ENCODE assay signal across 17 cellular contexts in genomic region chr13:73081256-73081915, GRCh38. TPM values are rescaled to one million over a fixed set of nuclear protein-coding genes. Genes with fewer than 3 reads are reported as not detected.
DNase-seq lines count a peak whose midpoint lies in the region; ATAC-seq, FAIRE-seq and TF ChIP-seq lines count a peak whose summit lies in the region.
"Had no signal": no experiment of that assay in that cellular context is flagged by ENCODE, and none has a peak within 500 bp of the region (broad histone marks: within the 10 kb centered on the region; RNA-seq: fewer than 3 reads in every experiment).

No MANE protein-coding gene starts in this region.

- H3K27me3 ChIP-seq in mammary epithelial cell (ENCODE audit: insufficient read depth, low read length) = no peaks in the 10 kb centered on the region
- H3K27me3 ChIP-seq in pancreas = no peaks in the 10 kb centered on the region
- no peaks in the 10 kb centered on the region for H3K27me3 ChIP-seq in colonic mucosa
- H3K27me3 ChIP-seq: BE2C had no signal

- BruUV-seq in Calu3 (replicated peaks; lab: Mats Ljungman, UMichigan) (no TSS peak), mammary epithelial cell (replicated peaks; lab: Mats Ljungman, UMichigan) (no TSS peak)

- H3K4me1 Mint-ChIP-seq in Calu3 (ENCODE audit: low read depth, unreplicated experiment) = peaks cover 8% of the 10 kb centered on the region
- no peaks in the 10 kb centered on the region for H3K4me1 Mint-ChIP-seq in activated CD4-positive, alpha-beta memory T cell treated with anti-CD3 and anti-CD28 coated beads, Interleukin-2, amount 10 ng/mL, durations not matched to agents 7 days and 5 days

- H3K36me3 Mint-ChIP-seq in Calu3 (ENCODE audit: insufficient read depth, unreplicated experiment) = peaks cover 37% of the 10 kb centered on the region
- H3K36me3 Mint-ChIP-seq in activated CD4-positive, alpha-beta memory T cell treated with anti-CD3 and anti-CD28 coated beads, Interleukin-2, amount 10 ng/mL, durations not matched to agents 7 days and 5 days (ENCODE audit: low read depth) = no peaks in the 10 kb centered on the region

- H3K4me3 Mint-ChIP-seq in Calu3 (ENCODE audit: low read depth, unreplicated experiment) = no peak overlapping the region
- no peak overlapping the region for H3K4me3 Mint-ChIP-seq in activated CD4-positive, alpha-beta memory T cell treated with anti-CD3 and anti-CD28 coated beads, Interleukin-2, amount 10 ng/mL, durations not matched to agents 7 days and 5 days
- H3K4me3 Mint-ChIP-seq: CD4-positive, alpha-beta T cell had no signal

- no peak for TF ChIP-seq CTCF in Calu3 (IDR thresholded peaks at IDR 0.05; ENCODE audit: unreplicated experiment)
- no peak for TF ChIP-seq CTCF in mammary epithelial cell (conservative IDR thresholded peaks at IDR 0.05 in 1 of 2, IDR thresholded peaks at IDR 0.05 in 1 of 2; ENCODE audit: extremely low read depth in 1 of 2, insufficient read depth in 1 of 2, low read depth in 1 of 2, low read length in 2 of 2)
- no peak for TF ChIP-seq CTCF in pancreas (IDR thresholded peaks at IDR 0.05)
- no peak for TF ChIP-seq CTCF in colonic mucosa (IDR thresholded peaks at IDR 0.05)

- DNase-seq in Calu3 (no peak), mammary epithelial cell (peak; percentile 45), islet precursor cell (peak; percentile 60), pancreas (no peak), cerebellar cortex (ENCODE audit: low spot score) (no peak), NCI-H510A (lab: John Stamatoyannopoulos, UW) (no peak), colonic mucosa (no peak)
- no peak for DNase-seq in activated CD4-positive, alpha-beta memory T cell treated with anti-CD3 and anti-CD28 coated beads, Interleukin-2, amount 10 ng/mL, durations not matched to agents 7 days and 5 days
- DNase-seq: 8988T; BE2C; CD4-positive, alpha-beta T cell; HCEC 1CT; NCI-H1436 treated with DMSO at 0.1 percent for 48 hours; NCI-H2029 treated with DMSO at 0.1 percent for 48 hours; NCI-H82 had no signal

- H3K9ac ChIP-seq in mammary epithelial cell (ENCODE audit: insufficient read depth, low read length) (no peak overlapping the region), colonic mucosa (ENCODE audit: low read depth in 2 of 2, low read length in 2 of 2) (no peak overlapping the region)

- no peaks in the 10 kb centered on the region for H3K9me3 Mint-ChIP-seq in Calu3 (ENCODE audit: low read depth, unreplicated experiment)
- peaks cover 2% of the 10 kb centered on the region for H3K9me3 Mint-ChIP-seq in activated CD4-positive, alpha-beta memory T cell treated with anti-CD3 and anti-CD28 coated beads, Interleukin-2, amount 10 ng/mL, durations not matched to agents 7 days and 5 days

- H4K20me1 ChIP-seq in mammary epithelial cell (ENCODE audit: insufficient read depth, low read length) = no peaks in the 10 kb centered on the region

- H3K27ac Mint-ChIP-seq in Calu3 (ENCODE audit: unreplicated experiment) = peak overlapping the region; percentile 80
- no peak overlapping the region for H3K27ac Mint-ChIP-seq in activated CD4-positive, alpha-beta memory T cell treated with anti-CD3 and anti-CD28 coated beads, Interleukin-2, amount 10 ng/mL, durations not matched to agents 7 days and 5 days
- H3K27ac Mint-ChIP-seq: CD4-positive, alpha-beta T cell had no signal

- H3K27ac ChIP-seq in mammary epithelial cell (ENCODE audit: insufficient read depth, low read depth, low read length) = peak overlapping the region; percentile 11
- no peak overlapping the region for H3K27ac ChIP-seq in pancreas
- H3K27ac ChIP-seq in colonic mucosa = no peak overlapping the region
- H3K27ac ChIP-seq: HL-60 had no signal

- ATAC-seq in pancreas = peak in 3 of 4 donors; percentile 40 to 66 (median 47)
- ATAC-seq: Right ventricle myocardium inferior had no signal

- no peak overlapping the region for H2AFZ ChIP-seq in mammary epithelial cell (ENCODE audit: low read depth, low read length)

- dilution Hi-C loops in mammary epithelial cell (cut with HindIII; ENCODE audit: low sequenced_read_pairs) = no loop called here

- H3K4me3 ChIP-seq in mammary epithelial cell (replicated peaks in 1 of 3; ENCODE audit: insufficient read depth in 1 of 3, low read depth in 2 of 3, low read length in 3 of 3) (no peak overlapping the region), pancreas (no peak overlapping the region), colonic mucosa (no peak overlapping the region)

- no peaks in the 10 kb centered on the region for H3K27me3 Mint-ChIP-seq in Calu3 (ENCODE audit: unreplicated experiment)
- peaks cover 4% of the 10 kb centered on the region for H3K27me3 Mint-ChIP-seq in activated CD4-positive, alpha-beta memory T cell treated with anti-CD3 and anti-CD28 coated beads, Interleukin-2, amount 10 ng/mL, durations not matched to agents 7 days and 5 days

- FAIRE-seq in pancreas (lab: Jason Lieb, UNC) = no peak

- CTCF ChIA-PET in Calu3 (lab: Charles Lee) (no interaction called here), mammary epithelial cell (lab: Charles Lee; ENCODE audit: low non-redundant PET) (no interaction called here)
- CTCF ChIA-PET in activated CD4-positive, alpha-beta memory T cell treated with anti-CD3 and anti-CD28 coated beads, Interleukin-2, amount 10 ng/mL, durations not matched to agents 7 days and 5 days (lab: Charles Lee) = no interaction called here

- POLR2A ChIA-PET in activated CD4-positive, alpha-beta memory T cell treated with anti-CD3 and anti-CD28 coated beads, Interleukin-2, amount 10 ng/mL, durations not matched to agents 7 days and 5 days (lab: Charles Lee) = no interaction called here

- H3K4me2 ChIP-seq in mammary epithelial cell (ENCODE audit: insufficient read depth, low read depth, low read length) = no peak overlapping the region

- in situ Hi-C loops in mammary epithelial cell (cut with MboI; ENCODE audit: low sequenced_read_pairs in 2 of 2) = loop anchor here (25.0 kb wide), 2 partner anchors 256 to 631 kb away; no protein-coding TSS in a partner anchor

- H3K36me3 ChIP-seq in mammary epithelial cell (ENCODE audit: insufficient read depth, low read length) = peaks cover 14% of the 10 kb centered on the region
- H3K36me3 ChIP-seq in pancreas = no peaks in the 10 kb centered on the region
- no peaks in the 10 kb centered on the region for H3K36me3 ChIP-seq in colonic mucosa
- H3K36me3 ChIP-seq: BE2C had no signal

- WGBS in mammary epithelial cell (ENCODE audit: low coverage, missing lambda C conversion rate) = 75% methylated on average over 2 of the region's 4 CpGs
- WGBS in pancreas, 2 donors = 55 to 63% methylated on average over 4 of the region's 4 CpGs

- H3K4me1 ChIP-seq in mammary epithelial cell (ENCODE audit: insufficient read depth, low read length) (peaks cover 8% of the 10 kb centered on the region), pancreas (no peaks in the 10 kb centered on the region), colonic mucosa (no peaks in the 10 kb centered on the region)
- H3K4me1 ChIP-seq: BE2C had no signal

- H3K79me2 ChIP-seq in mammary epithelial cell (ENCODE audit: insufficient read depth, low read length) = peaks cover 4% of the 10 kb centered on the region

- intact Hi-C loops in Calu3 (cut with micrococcal nuclease; ENCODE audit: unreplicated experiment) (loop anchor here (10.0 kb wide), 1 partner anchor 53 kb away; no protein-coding TSS in a partner anchor), mammary epithelial cell (cut with micrococcal nuclease) (loop anchor here (5.0 kb wide), 3 partner anchors 86 to 336 kb away; no protein-coding TSS in a partner anchor), pancreas (cut with DNase I) (no loop called here), colonic mucosa (cut with DNase I) (loop anchor here (10.0 kb wide), 1 partner anchor 53 kb away; no protein-coding TSS in a partner anchor)

- H3K9me3 ChIP-seq in mammary epithelial cell (replicated peaks; ENCODE audit: insufficient read depth, low read length) (no peaks in the 10 kb centered on the region), pancreas (no peaks in the 10 kb centered on the region), colonic mucosa (no peaks in the 10 kb centered on the region)
- H3K9me3 ChIP-seq: BE2C had no signal

RNA-seq across cellular contexts. Expression of gene KLF5, which starts 22.6 kb away (rescaled TPM):
- total RNA-seq in Calu3 (2022) = 121 and 136 TPM in 2 replicates
- 100 to 1,000 TPM in 1 of 2 donors, 10 to 100 TPM in 1; 34.3 to 175 TPM for total RNA-seq in mammary epithelial cell
- 162 TPM for polyA plus RNA-seq in mammary epithelial cell
- polyA minus RNA-seq in mammary epithelial cell = 104 TPM
- total RNA-seq in pancreas = 10 to 100 TPM in 2 of 6 donors, 1 to 10 TPM in 4; 3.9 to 18.2 (median 8.8) TPM
- polyA plus RNA-seq in pancreas = 1 to 10 TPM; 5.8 to 7.3 TPM
- total RNA-seq in activated CD4-positive, alpha-beta memory T cell treated with anti-CD3 and anti-CD28 coated beads, Interleukin-2, amount 10 ng/mL, durations not matched to agents 7 days and 5 days = 1 to 10 TPM; 1.6 to 2.3 TPM
- 100 to 1,000 TPM; 334 to 424 TPM for total RNA-seq in colonic mucosa

Comparison
In these comparisons a context has a peak if more than half of its experiments do, and no peak if none do; other contexts are left out.
1. DNase-seq: peak in mammary epithelial cell (single experiment) and islet precursor cell (single experiment); none in Calu3 (single experiment), pancreas (0 of 6), cerebellar cortex (single experiment), NCI-H510A (single experiment), activated CD4-positive, alpha-beta memory T cell treated with anti-CD3 and anti-CD28 coated beads, Interleukin-2, amount 10 ng/mL, durations not matched to agents 7 days and 5 days (single experiment) and colonic mucosa (single experiment).
2. intact Hi-C loops: an anchor here in Calu3 (10.0 kb wide), mammary epithelial cell (5.0 kb wide) and colonic mucosa (10.0 kb wide); none called in pancreas.